In the genomic region with DNA sequence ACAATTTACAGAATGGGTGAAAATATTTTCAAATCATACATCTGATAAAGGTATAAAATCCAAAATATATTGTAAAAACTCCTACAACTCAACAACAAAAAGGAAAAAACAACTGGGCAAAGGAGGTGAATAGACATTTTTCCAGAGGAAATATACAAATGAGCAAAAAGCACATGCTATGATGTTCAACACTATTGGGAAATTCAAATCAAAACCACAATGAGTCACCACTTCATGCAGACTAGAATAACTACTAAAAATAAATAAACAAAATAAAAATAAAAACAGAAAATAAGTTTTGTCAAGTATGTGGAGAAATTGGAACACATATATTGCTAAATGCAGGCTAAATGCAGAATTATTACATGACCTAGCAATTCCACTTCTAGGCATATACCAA, we compare ENCODE assay signal across 24 cellular contexts.
"Had no signal": no experiment of that assay in that cellular context is flagged by ENCODE, and none has a peak within 500 bp of the region (broad histone marks: within the 10 kb centered on the region; RNA-seq: fewer than 3 reads in every experiment).

No MANE protein-coding gene starts in this region.

- H3K4me3 Mint-ChIP-seq: activated CD4-positive, alpha-beta T cell treated with anti-CD3 and anti-CD28 coated beads, Interleukin-2, amount 10 ng/mL, durations not matched to agents 24 days and 14 days; activated CD8-positive, alpha-beta memory T cell treated with anti-CD3 and anti-CD28 coated beads, Interleukin-2, amount 10 ng/mL, durations not matched to agents 7 days and 5 days; activated CD8-positive, alpha-beta T cell treated with anti-CD3 and anti-CD28 coated beads for 36 hours; activated T-helper 1 cell treated with anti-CD3 and anti-CD28 coated beads, Interleukin-12 subunit alpha, Interleukin-12 subunit beta, Interleukin-2, Interleukin-4 antibody, amounts not matched to agents 30 ng/mL and 10 ng/mL and 1 ng/mL, durations not matched to agents 14 hours and 24 hours and 36 hours; endodermal cell; memory B cell; nephron progenitor cell; stimulated activated naive B cell treated with anti-CD40 and anti-IgM and Interleukin-4, amounts not matched to agents 10 μg/mL and 1 μg/mL and 100 μg/mL, for 72 hours had no signal

- H3K27me3 Mint-ChIP-seq: activated CD4-positive, alpha-beta T cell treated with anti-CD3 and anti-CD28 coated beads, Interleukin-2, amount 10 ng/mL, durations not matched to agents 24 days and 14 days; activated CD8-positive, alpha-beta memory T cell treated with anti-CD3 and anti-CD28 coated beads, Interleukin-2, amount 10 ng/mL, durations not matched to agents 7 days and 5 days; activated CD8-positive, alpha-beta T cell treated with anti-CD3 and anti-CD28 coated beads for 36 hours; memory B cell; stimulated activated naive B cell treated with anti-CD40 and anti-IgM and Interleukin-4, amounts not matched to agents 10 μg/mL and 1 μg/mL and 100 μg/mL, for 72 hours had no signal

- H3K4me1 ChIP-seq: adrenal gland, gastroesophageal sphincter, right lobe of liver, uterus had no signal

- H3K4me3 ChIP-seq: adrenal gland, gastroesophageal sphincter, right lobe of liver, uterus had no signal

- DNase-seq: activated CD4-positive, alpha-beta T cell treated with anti-CD3 and anti-CD28 coated beads, Interleukin-2, amount 10 ng/mL, durations not matched to agents 24 days and 14 days; activated CD8-positive, alpha-beta memory T cell treated with anti-CD3 and anti-CD28 coated beads, Interleukin-2, amount 10 ng/mL, durations not matched to agents 7 days and 5 days; activated CD8-positive, alpha-beta T cell treated with anti-CD3 and anti-CD28 coated beads for 36 hours; activated gamma-delta T cell treated with Interleukin-2 at 50 U/mL for 16 hours; activated T-cell treated with anti-CD3 and anti-CD28 coated beads for 4 hours; adrenal gland; cerebellar nuclear complex; cortex of kidney; endodermal cell; head of caudate nucleus; hypothalamus; left ventricle myocardium superior; nephron progenitor cell; right lobe of liver; small intestine; stimulated activated CD4-positive, alpha-beta T cell treated with anti-CD3 and anti-CD28 coated beads, Interleukin-2, amount 100 ng/mL, for 24 hours; stimulated activated naive B cell treated with anti-CD40 and anti-IgM and Interleukin-4, amounts not matched to agents 10 μg/mL and 1 μg/mL and 100 μg/mL, for 72 hours; SW 1271; trophoblast cell; uterus had no signal

- H3K27me3 ChIP-seq: adrenal gland, gastroesophageal sphincter, right lobe of liver, uterus had no signal

- ATAC-seq: activated CD8-positive, alpha-beta memory T cell treated with anti-CD3 and anti-CD28 coated beads, Interleukin-2, amount 10 ng/mL, durations not matched to agents 7 days and 5 days; activated CD8-positive, alpha-beta T cell treated with anti-CD3 and anti-CD28 coated beads for 36 hours; activated naive CD4-positive, alpha-beta T cell treated with anti-CD3 and anti-CD28 coated beads, Interleukin-2, amount 50 U/mL, for 72 hours; gastroesophageal sphincter; left ventricle myocardium superior; right lobe of liver; stimulated activated naive B cell treated with anti-CD40 and anti-IgM and Interleukin-4, amounts not matched to agents 10 μg/mL and 1 μg/mL and 100 μg/mL, for 72 hours had no signal

- H3K36me3 Mint-ChIP-seq: activated CD8-positive, alpha-beta memory T cell treated with anti-CD3 and anti-CD28 coated beads, Interleukin-2, amount 10 ng/mL, durations not matched to agents 7 days and 5 days; memory B cell had no signal

- H3K9me3 ChIP-seq: adrenal gland, gastroesophageal sphincter, right lobe of liver, uterus had no signal

- H3K27ac ChIP-seq: adrenal gland, gastroesophageal sphincter, right lobe of liver, uterus had no signal

- H3K27ac Mint-ChIP-seq: activated CD4-positive, alpha-beta T cell treated with anti-CD3 and anti-CD28 coated beads, Interleukin-2, amount 10 ng/mL, durations not matched to agents 24 days and 14 days; activated CD8-positive, alpha-beta memory T cell treated with anti-CD3 and anti-CD28 coated beads, Interleukin-2, amount 10 ng/mL, durations not matched to agents 7 days and 5 days; activated CD8-positive, alpha-beta T cell treated with anti-CD3 and anti-CD28 coated beads for 36 hours; activated naive CD4-positive, alpha-beta T cell treated with anti-CD3 and anti-CD28 coated beads, Interleukin-2, amount 50 U/mL, for 72 hours; activated T-helper 1 cell treated with anti-CD3 and anti-CD28 coated beads, Interleukin-12 subunit alpha, Interleukin-12 subunit beta, Interleukin-2, Interleukin-4 antibody, amounts not matched to agents 30 ng/mL and 10 ng/mL and 1 ng/mL, durations not matched to agents 14 hours and 24 hours and 36 hours; endodermal cell; memory B cell; nephron progenitor cell; stimulated activated naive B cell treated with anti-CD40 and anti-IgM and Interleukin-4, amounts not matched to agents 10 μg/mL and 1 μg/mL and 100 μg/mL, for 72 hours had no signal

- H3K4me1 Mint-ChIP-seq: activated CD4-positive, alpha-beta T cell treated with anti-CD3 and anti-CD28 coated beads, Interleukin-2, amount 10 ng/mL, durations not matched to agents 24 days and 14 days; activated CD8-positive, alpha-beta memory T cell treated with anti-CD3 and anti-CD28 coated beads, Interleukin-2, amount 10 ng/mL, durations not matched to agents 7 days and 5 days; memory B cell; nephron progenitor cell; stimulated activated naive B cell treated with anti-CD40 and anti-IgM and Interleukin-4, amounts not matched to agents 10 μg/mL and 1 μg/mL and 100 μg/mL, for 72 hours had no signal

- H3K9me3 Mint-ChIP-seq: endodermal cell, memory B cell had no signal

- H3K36me3 ChIP-seq: adrenal gland, gastroesophageal sphincter, right lobe of liver, uterus had no signal
